10 cellular contexts compared by ENCODE assay signal in the genomic region with DNA sequence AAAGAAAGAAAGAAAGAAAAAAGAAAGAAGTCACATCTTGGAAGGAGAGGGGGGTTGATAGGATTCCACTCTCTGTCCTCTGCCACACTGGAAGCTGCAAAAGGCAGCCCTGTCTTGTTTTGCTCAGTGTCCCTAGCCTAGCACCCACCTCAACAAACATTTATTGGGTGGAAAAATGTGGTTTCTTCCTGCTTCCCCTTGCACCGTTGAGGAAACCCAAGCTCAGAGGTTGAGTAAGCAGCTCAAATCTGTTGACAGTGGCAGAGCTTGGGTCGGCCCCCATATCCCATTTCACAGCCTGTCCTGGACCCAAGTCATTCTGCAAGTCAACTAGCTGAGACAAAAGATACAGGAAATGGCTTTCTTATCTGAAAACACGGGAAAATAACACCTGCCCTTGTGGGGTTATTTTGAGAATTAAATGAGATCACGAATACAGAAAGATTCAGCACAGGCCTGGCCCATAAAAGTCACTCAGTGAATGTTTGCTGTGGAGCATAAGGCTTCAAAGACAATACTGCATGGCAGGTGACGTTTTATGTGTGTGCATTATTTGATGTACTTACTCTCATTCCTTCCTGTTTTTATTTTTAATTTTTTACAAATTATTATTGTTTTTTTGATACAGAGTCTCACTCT.
DNase-seq lines count a peak whose midpoint lies in the region; ATAC-seq and TF ChIP-seq lines count a peak whose summit lies in the region.
"Had no signal": no experiment of that assay in that cellular context is flagged by ENCODE, and none has a peak within 500 bp of the region (broad histone marks: within the 10 kb centered on the region; RNA-seq: fewer than 3 reads in every experiment).

No MANE protein-coding gene starts in this region.

- no peak overlapping the region for H3K4me3 ChIP-seq in mammary epithelial cell (replicated peaks in 1 of 3; ENCODE audit: insufficient read depth in 1 of 3, low read depth in 2 of 3, low read length in 3 of 3)
- H3K4me3 ChIP-seq: uterus had no signal

- H3K36me3 ChIP-seq in mammary epithelial cell (ENCODE audit: insufficient read depth, low read length), result no peaks in the 10 kb centered on the region
- H3K36me3 ChIP-seq: uterus had no signal

- no peaks in the 10 kb centered on the region for H3K9me3 ChIP-seq in mammary epithelial cell (replicated peaks; ENCODE audit: insufficient read depth, low read length)
- H3K9me3 ChIP-seq: uterus had no signal

- peaks cover 25% of the 10 kb centered on the region for H3K4me1 ChIP-seq in mammary epithelial cell (ENCODE audit: insufficient read depth, low read length)

- DNase-seq in MCF 10A (ENCODE audit: unreplicated experiment), result peak; percentile 25
- DNase-seq in mammary epithelial cell, result no peak
- DNase-seq in NCI-H2196 treated with DMSO at 0.1 percent for 48 hours (lab: John Stamatoyannopoulos, UW; ENCODE audit: unreplicated experiment), result peak; percentile 58
- DNase-seq in central memory CD8-positive, alpha-beta T cell (ENCODE audit: low spot score in 2 of 2), result no peak
- peak in 1 of 2 donors; percentile 13 for DNase-seq in stimulated activated naive CD8-positive, alpha-beta T cell treated with anti-CD3 and anti-CD28 coated beads, Interleukin-15, amount 100 ng/mL, for 72 hours
- no peak for DNase-seq in left cardiac atrium
- no peak for DNase-seq in GM10248 (ENCODE audit: extremely low spot score)
- DNase-seq: NCI-H1105, uterus had no signal

- no peak overlapping the region for H3K4me3 Mint-ChIP-seq in MCF 10A (ENCODE audit: unreplicated experiment)
- H3K4me3 Mint-ChIP-seq in central memory CD8-positive, alpha-beta T cell, result no peak overlapping the region
- H3K4me3 Mint-ChIP-seq in stimulated activated naive CD8-positive, alpha-beta T cell treated with anti-CD3 and anti-CD28 coated beads, Interleukin-15, amount 100 ng/mL, for 72 hours, result no peak overlapping the region

- no peaks in the 10 kb centered on the region for H3K79me2 ChIP-seq in mammary epithelial cell (ENCODE audit: insufficient read depth, low read length)

- peak overlapping the region; percentile 83 for H3K27ac Mint-ChIP-seq in MCF 10A (ENCODE audit: low read depth, unreplicated experiment)
- H3K27ac Mint-ChIP-seq in central memory CD8-positive, alpha-beta T cell (ENCODE audit: low read depth), result peak overlapping the region; percentile 24
- peak overlapping the region in 1 of 2 donors; percentile 47 for H3K27ac Mint-ChIP-seq in stimulated activated naive CD8-positive, alpha-beta T cell treated with anti-CD3 and anti-CD28 coated beads, Interleukin-15, amount 100 ng/mL, for 72 hours

- POLR2A ChIA-PET in MCF 10A (lab: Yijun Ruan, JAX), result interaction anchor here (0.6 to 1.5 kb wide), 5 partner anchors 29 to 147 kb away, joined by 3 to 4 read pairs (median 3); no protein-coding TSS in a partner anchor
- POLR2A ChIA-PET in GM10248 (lab: Yijun Ruan, JAX), result no interaction called here

- intact Hi-C loops in MCF 10A (cut with micrococcal nuclease), result no loop called here
- intact Hi-C loops in mammary epithelial cell (cut with micrococcal nuclease), result no loop called here
- intact Hi-C loops in left cardiac atrium (cut with DNase I), result no loop called here

- TF ChIP-seq CTCF in MCF 10A (IDR thresholded peaks at IDR 0.05; ENCODE audit: unreplicated experiment) (no peak), mammary epithelial cell (conservative IDR thresholded peaks at IDR 0.05 in 1 of 2, IDR thresholded peaks at IDR 0.05 in 1 of 2; ENCODE audit: extremely low read depth in 1 of 2, insufficient read depth in 1 of 2, low read depth in 1 of 2, low read length in 2 of 2) (no peak), GM10248 (IDR thresholded peaks at IDR 0.05; ENCODE audit: control extremely low read depth, extremely low read depth, low read depth, missing control alignments) (no peak)

- H3K27ac ChIP-seq in mammary epithelial cell (ENCODE audit: insufficient read depth, low read depth, low read length), result no peak overlapping the region

- H3K4me2 ChIP-seq in mammary epithelial cell (ENCODE audit: insufficient read depth, low read depth, low read length), result no peak overlapping the region

- H3K9me3 Mint-ChIP-seq in MCF 10A (ENCODE audit: unreplicated experiment), result no peaks in the 10 kb centered on the region
- no peaks in the 10 kb centered on the region for H3K9me3 Mint-ChIP-seq in central memory CD8-positive, alpha-beta T cell
- H3K9me3 Mint-ChIP-seq in stimulated activated naive CD8-positive, alpha-beta T cell treated with anti-CD3 and anti-CD28 coated beads, Interleukin-15, amount 100 ng/mL, for 72 hours, result no peaks in the 10 kb centered on the region

- H3K36me3 Mint-ChIP-seq in MCF 10A (ENCODE audit: insufficient read depth, unreplicated experiment), result no peaks in the 10 kb centered on the region
- H3K36me3 Mint-ChIP-seq in central memory CD8-positive, alpha-beta T cell (ENCODE audit: insufficient read depth), result no peaks in the 10 kb centered on the region

- H2AFZ ChIP-seq in mammary epithelial cell (ENCODE audit: low read depth, low read length), result no peak overlapping the region

- in situ Hi-C loops in mammary epithelial cell (cut with MboI; ENCODE audit: low sequenced_read_pairs in 2 of 2), result loop anchor here in 1 of 2 donors (10.0 kb wide), 1 partner anchor 61 kb away; the partner anchor contains the start of gene SCNN1B

- CTCF ChIA-PET in MCF 10A (lab: Yijun Ruan, JAX), result interaction anchor here (0.7 to 1.4 kb wide), 3 partner anchors 59 to 69 kb away, joined by 3 to 4 read pairs (median 4); no protein-coding TSS in a partner anchor
- CTCF ChIA-PET in mammary epithelial cell (lab: Charles Lee; ENCODE audit: low non-redundant PET), result no interaction called here
- CTCF ChIA-PET in GM10248 (lab: Yijun Ruan, JAX), result interaction anchor here (0.9 to 1.6 kb wide), 5 partner anchors 18 to 70 kb away, joined by 3 to 7 read pairs (median 3); no protein-coding TSS in a partner anchor

- BruUV-seq in MCF 10A (replicated peaks; lab: Mats Ljungman, UMichigan), result no TSS peak
- BruUV-seq in mammary epithelial cell (replicated peaks; lab: Mats Ljungman, UMichigan), result no TSS peak

- dilution Hi-C loops in mammary epithelial cell (cut with HindIII; ENCODE audit: low sequenced_read_pairs), result loop anchor here (5.0 kb wide), 1 partner anchor 102 kb away; no protein-coding TSS in a partner anchor

- H3K9ac ChIP-seq in mammary epithelial cell (ENCODE audit: insufficient read depth, low read length), result no peak overlapping the region

- H4K20me1 ChIP-seq in mammary epithelial cell (ENCODE audit: insufficient read depth, low read length), result no peaks in the 10 kb centered on the region

- no peaks in the 10 kb centered on the region for H3K27me3 ChIP-seq in mammary epithelial cell (ENCODE audit: insufficient read depth, low read length)
- H3K27me3 ChIP-seq: uterus had no signal

- ATAC-seq in central memory CD8-positive, alpha-beta T cell (replicated peaks; ENCODE audit: extremely low read depth, poor library complexity, severe bottlenecking), result no peak
- ATAC-seq in stimulated activated naive CD8-positive, alpha-beta T cell treated with anti-CD3 and anti-CD28 coated beads, Interleukin-15, amount 100 ng/mL, for 72 hours, result peak; percentile 67
- ATAC-seq in GM19467 (IDR thresholded peaks at IDR 0.05; ENCODE audit: unreplicated experiment), result no peak
- no peak for ATAC-seq in left cardiac atrium

- peaks cover 43% of the 10 kb centered on the region for H3K4me1 Mint-ChIP-seq in MCF 10A (ENCODE audit: insufficient read depth, unreplicated experiment)
- H3K4me1 Mint-ChIP-seq in central memory CD8-positive, alpha-beta T cell, result peaks cover 11% of the 10 kb centered on the region
- peaks cover 12% of the 10 kb centered on the region for H3K4me1 Mint-ChIP-seq in stimulated activated naive CD8-positive, alpha-beta T cell treated with anti-CD3 and anti-CD28 coated beads, Interleukin-15, amount 100 ng/mL, for 72 hours

- no peaks in the 10 kb centered on the region for H3K27me3 Mint-ChIP-seq in MCF 10A (ENCODE audit: insufficient read depth, unreplicated experiment)
- peaks cover 16% of the 10 kb centered on the region for H3K27me3 Mint-ChIP-seq in central memory CD8-positive, alpha-beta T cell
- H3K27me3 Mint-ChIP-seq in stimulated activated naive CD8-positive, alpha-beta T cell treated with anti-CD3 and anti-CD28 coated beads, Interleukin-15, amount 100 ng/mL, for 72 hours, result peaks cover 6% of the 10 kb centered on the region

- 61% methylated on average over 5 of the region's 5 CpGs for whole genome bisulfite sequencing in mammary epithelial cell (ENCODE audit: low coverage, missing lambda C conversion rate)

Comparison
In these comparisons a context has a peak if more than half of its experiments do, and no peak if none do; other contexts are left out.
1. DNase-seq: peak in MCF 10A (single experiment) and NCI-H2196 treated with DMSO at 0.1 percent for 48 hours (single experiment); none in mammary epithelial cell (single experiment), central memory CD8-positive, alpha-beta T cell (0 of 2), left cardiac atrium (single experiment) and GM10248 (single experiment).